8 cellular contexts compared by ENCODE assay signal in the genomic region with DNA sequence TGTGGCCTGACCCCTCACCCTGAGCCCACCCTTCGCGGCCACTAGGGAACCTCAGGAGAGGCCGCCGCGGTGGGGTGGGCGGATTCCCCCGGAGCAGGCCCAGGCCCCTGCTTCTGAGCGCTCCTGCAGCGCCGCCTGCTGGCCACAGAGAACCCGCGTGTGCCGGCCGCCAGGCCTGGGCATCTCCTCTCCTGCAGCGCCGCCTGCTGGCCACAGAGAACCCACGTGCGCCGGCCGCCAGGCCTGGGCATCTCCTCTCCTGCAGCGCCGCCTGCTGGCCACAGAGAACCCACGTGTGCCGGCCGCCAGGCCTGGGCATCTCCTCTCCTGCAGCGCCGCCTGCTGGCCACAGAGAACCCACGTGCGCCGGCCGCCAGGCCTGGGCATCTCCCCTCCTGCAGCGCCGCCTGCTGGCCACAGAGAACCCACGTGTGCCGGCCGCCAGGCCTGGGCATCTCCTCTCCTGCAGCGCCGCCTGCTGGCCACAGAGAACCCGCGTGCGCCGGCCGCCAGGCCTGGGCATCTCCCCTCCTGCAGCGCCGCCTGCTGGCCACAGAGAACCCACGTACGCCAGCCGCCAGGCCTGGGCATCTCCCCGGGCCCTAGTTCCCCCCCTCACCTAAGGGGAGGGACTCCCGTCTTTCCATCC.
A peak's percentile ranks its signal among the peaks of the same experiment; 100 is the strongest.
DNase-seq lines count a peak whose midpoint lies in the region; TF ChIP-seq lines count a peak whose summit lies in the region.
"Not testable (repeated sequence)": the region's sequence is repeated elsewhere in the genome, so short reads cannot be mapped to it uniquely, and the experiment has no call there.

No MANE protein-coding gene starts in this region.

- H3K4ac ChIP-seq in mesendoderm (ENCODE audit: low read depth, low read length) = not testable (repeated sequence)

- H3K9ac ChIP-seq in OCI-LY1 (ENCODE audit: low read length); fibroblast of lung (ENCODE audit: insufficient read depth, low read length); mesendoderm (ENCODE audit: low read length): not testable (repeated sequence)

- not testable (repeated sequence) for H3K4me2 ChIP-seq in OCI-LY1 (ENCODE audit: low read length); fibroblast of lung (ENCODE audit: extremely low read depth, insufficient read depth, low read length); mesendoderm (ENCODE audit: low read length)

- no CpG with 5 or more reads among the region's 50 CpGs for WGBS in mesendoderm (ENCODE audit: extremely low coverage, insufficient coverage, low lambda C conversion rate)

- not testable (repeated sequence) for H2AFZ ChIP-seq in OCI-LY1 (ENCODE audit: low read length); fibroblast of lung (ENCODE audit: low read length)

- CTCF ChIA-PET in AG04449 (lab: Yijun Ruan, JAX) = not testable (repeated sequence)

- not testable (repeated sequence) for H2BK120ac ChIP-seq in mesendoderm (ENCODE audit: low read depth, low read length)

- not testable (repeated sequence) for H3K79me2 ChIP-seq in OCI-LY1 (ENCODE audit: insufficient read depth, low read length); fibroblast of lung (ENCODE audit: control insufficient read depth, insufficient read depth, low read length); mesendoderm (ENCODE audit: control insufficient read depth, insufficient read depth, low read length)

- not testable (repeated sequence) for H4K5ac ChIP-seq in mesendoderm (ENCODE audit: low read length)

- not testable (repeated sequence) for H3K36me3 ChIP-seq in OCI-LY1 (ENCODE audit: insufficient read depth, low read length); fibroblast of lung (ENCODE audit: control insufficient read depth, insufficient read depth, low read length); mesendoderm (ENCODE audit: control insufficient read depth, insufficient read depth, low read length)

- POLR2A ChIA-PET in AG04449 (lab: Yijun Ruan, JAX) = not testable (repeated sequence)

- H3K27me3 ChIP-seq in OCI-LY1 (ENCODE audit: insufficient read depth, low read length); fibroblast of lung (ENCODE audit: control insufficient read depth, insufficient read depth, low read length); mesendoderm (ENCODE audit: insufficient read depth, low read length, poor library complexity): not testable (repeated sequence)

- not testable (repeated sequence) for H2BK5ac ChIP-seq in mesendoderm (ENCODE audit: low read length)

- not testable (repeated sequence) for H3K4me3 Mint-ChIP-seq in activated naive CD8-positive, alpha-beta T cell treated with anti-CD3 and anti-CD28 coated beads for 36 hours

- not testable (repeated sequence) for H3K27me3 Mint-ChIP-seq in activated naive CD8-positive, alpha-beta T cell treated with anti-CD3 and anti-CD28 coated beads for 36 hours

- peak overlapping the region; percentile 6 for H3K27ac Mint-ChIP-seq in activated naive CD8-positive, alpha-beta T cell treated with anti-CD3 and anti-CD28 coated beads for 36 hours

- TF ChIP-seq CTCF in AG04449 (IDR thresholded peaks at IDR 0.05; ENCODE audit: insufficient read depth, low read length, missing control alignments) (peak; percentile 14), GM13976 (IDR thresholded peaks at IDR 0.05; ENCODE audit: borderline replicate concordance, control extremely low read depth, extremely low read depth, insufficient read depth, missing control alignments) (peak; percentile 59), OCI-LY1 (IDR thresholded peaks at IDR 0.05; ENCODE audit: low read length) (peak; percentile 58), fibroblast of lung (conservative IDR thresholded peaks at IDR 0.05 in 1 of 2, IDR thresholded peaks at IDR 0.05 in 1 of 2; ENCODE audit: low read depth in 1 of 2, low read length in 2 of 2) (peak; percentile 6 to 33)

- not testable (repeated sequence) for H3K9me2 ChIP-seq in OCI-LY1 (ENCODE audit: low read depth, low read length)

- not testable (repeated sequence) for H3K36me3 Mint-ChIP-seq in activated naive CD8-positive, alpha-beta T cell treated with anti-CD3 and anti-CD28 coated beads for 36 hours

- H2AK5ac ChIP-seq in mesendoderm (ENCODE audit: low read length) = not testable (repeated sequence)

- not testable (repeated sequence) for H3K79me1 ChIP-seq in mesendoderm (ENCODE audit: low read length)

- H3F3A ChIP-seq in OCI-LY1 (ENCODE audit: insufficient read depth, low read length) = not testable (repeated sequence)

- not testable (repeated sequence) for H2BK15ac ChIP-seq in mesendoderm (replicated peaks; ENCODE audit: low read depth)

- not testable (repeated sequence) for H3K56ac ChIP-seq in mesendoderm (ENCODE audit: low read length)

- H3K18ac ChIP-seq in mesendoderm (ENCODE audit: low read length) = not testable (repeated sequence)

- H3K23ac ChIP-seq in mesendoderm (ENCODE audit: low read length) = not testable (repeated sequence)

- in situ Hi-C loops in GM13976 (cut with MboI; ENCODE audit: low sequenced_read_pairs, unreplicated experiment) = not testable (repeated sequence)

- H3K4me1 ChIP-seq in OCI-LY1 (ENCODE audit: insufficient read depth, low read length, severe bottlenecking); mesendoderm (ENCODE audit: control insufficient read depth, low read depth, low read length): not testable (repeated sequence)
- H3K4me1 ChIP-seq in fibroblast of lung (ENCODE audit: control insufficient read depth, extremely low read depth, insufficient read depth, low read length) = peaks cover 24% of the 10 kb centered on the region

- not testable (repeated sequence) for H3K9me3 ChIP-seq in OCI-LY1 (ENCODE audit: low read length); fibroblast of lung (ENCODE audit: control insufficient read depth, insufficient read depth, low read depth, low read length)

- H3K4me3 ChIP-seq in AG04449 (ENCODE audit: low read depth, low read length); OCI-LY1 (ENCODE audit: low read depth, low read length, poor library complexity, severe bottlenecking); fibroblast of lung (replicated peaks in 1 of 4; ENCODE audit: control extremely low read depth in 1 of 4, insufficient read depth in 1 of 4, low read depth in 3 of 4, low read length in 4 of 4); mesendoderm (ENCODE audit: low read length): not testable (repeated sequence)

- not testable (repeated sequence) for H3K27ac ChIP-seq in OCI-LY1 (ENCODE audit: low read depth, low read length, poor library complexity, severe bottlenecking); fibroblast of lung (ENCODE audit: insufficient read depth, low read length); mesendoderm (ENCODE audit: low read depth, low read length)

- H3K9me3 Mint-ChIP-seq in activated naive CD8-positive, alpha-beta T cell treated with anti-CD3 and anti-CD28 coated beads for 36 hours = not testable (repeated sequence)

- not testable (repeated sequence) for DNase-seq in AG04449 (ENCODE audit: low read depth, low spot score); GM13976 (ENCODE audit: low spot score)
- peak; percentile 21 to 42 for DNase-seq in activated CD4-positive, alpha-beta T cell treated with anti-CD3 and anti-CD28 coated beads for 4 hours
- peak; percentile 80 for DNase-seq in activated naive CD8-positive, alpha-beta T cell treated with anti-CD3 and anti-CD28 coated beads for 36 hours
- DNase-seq in fibroblast of lung (ENCODE audit: low read depth in 2 of 2) (peak in 1 of 2 donors; percentile 56), mesendoderm (peak; percentile 59)
- peak; percentile 73 for DNase-seq in stimulated activated CD4-positive, alpha-beta T cell treated with anti-CD3 and anti-CD28 coated beads, Interleukin-15, amount 100 ng/mL, for 24 hours

- H4K20me1 ChIP-seq in OCI-LY1 (ENCODE audit: insufficient read depth, low read length); fibroblast of lung (ENCODE audit: control insufficient read depth, extremely low read depth, insufficient read depth, low read length): not testable (repeated sequence)

- H3K4me1 Mint-ChIP-seq in activated naive CD8-positive, alpha-beta T cell treated with anti-CD3 and anti-CD28 coated beads for 36 hours = peaks cover 16% of the 10 kb centered on the region

- H4K8ac ChIP-seq in mesendoderm (ENCODE audit: low read depth, low read length) = not testable (repeated sequence)
